In the genomic region with DNA sequence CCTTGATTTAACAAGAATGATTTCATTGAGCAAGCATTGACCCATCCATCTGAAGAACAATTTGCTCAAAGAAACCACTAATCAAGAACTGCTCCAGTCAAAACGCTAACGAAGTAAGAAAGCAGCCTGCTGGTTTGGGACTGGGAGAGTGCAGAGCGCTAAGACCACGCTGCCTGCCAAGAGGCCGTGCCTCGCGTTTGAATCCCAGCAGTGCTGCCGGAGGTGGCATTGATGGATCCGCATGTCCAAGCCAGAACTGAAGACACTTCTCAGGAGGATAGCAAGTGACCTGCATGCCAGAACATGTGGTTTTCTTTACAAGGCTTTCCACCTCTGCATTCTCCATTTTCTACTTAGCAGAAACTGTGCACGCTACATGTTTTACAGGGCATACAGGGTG, we compare ENCODE assay signal across 16 cellular contexts.
DNase-seq lines count a peak whose midpoint lies in the region; ATAC-seq and TF ChIP-seq lines count a peak whose summit lies in the region.
"Had no signal": no experiment of that assay in that cellular context is flagged by ENCODE, and none has a peak within 500 bp of the region (broad histone marks: within the 10 kb centered on the region; RNA-seq: fewer than 3 reads in every experiment).

No MANE protein-coding gene starts in this region.

- 70% methylated on average over 10 of the region's 10 CpGs for whole genome bisulfite sequencing in hepatocyte (ENCODE audit: low lambda C conversion rate, missing lambda C conversion rate)

- H3K27ac Mint-ChIP-seq in GM23338, result no peak overlapping the region
- H3K27ac Mint-ChIP-seq in type B pancreatic cell, result no peak overlapping the region
- H3K27ac Mint-ChIP-seq: CD14-positive monocyte; CD4-positive, alpha-beta memory T cell had no signal

- H4K20me1 ChIP-seq in GM23338 (replicated peaks; ENCODE audit: insufficient read depth) (no peaks in the 10 kb centered on the region), hepatocyte (ENCODE audit: insufficient read depth, poor library complexity, severe bottlenecking) (no peaks in the 10 kb centered on the region)
- H4K20me1 ChIP-seq: BLaER1 had no signal

- H2AFZ ChIP-seq in GM23338 (0 out of 2 replicates have a peak overlapping the region, but pooled peaks have one; percentile 18), hepatocyte (no peak overlapping the region)

- H3K4me2 ChIP-seq in GM23338 (no peak overlapping the region), hepatocyte (no peak overlapping the region)
- H3K4me2 ChIP-seq: BLaER1 had no signal

- H3K4me3 Mint-ChIP-seq in GM23338 (no peak overlapping the region), type B pancreatic cell (no peak overlapping the region)
- H3K4me3 Mint-ChIP-seq: CD14-positive monocyte; CD4-positive, alpha-beta memory T cell; H9 had no signal

- H3K36me3 Mint-ChIP-seq in GM23338 (ENCODE audit: low read depth) (no peaks in the 10 kb centered on the region; the same call in 2 of the 3 replicates), type B pancreatic cell (no peaks in the 10 kb centered on the region)
- H3K36me3 Mint-ChIP-seq: CD14-positive monocyte; CD4-positive, alpha-beta memory T cell had no signal

- no peaks in the 10 kb centered on the region for H3K27me3 ChIP-seq in GM23338 (ENCODE audit: insufficient read depth)
- H3K27me3 ChIP-seq in hepatocyte, result peaks cover 14% of the 10 kb centered on the region
- H3K27me3 ChIP-seq: BLaER1 had no signal

- H3K9me2 ChIP-seq in GM23338 (ENCODE audit: insufficient read depth) (no peaks in the 10 kb centered on the region), hepatocyte (replicated peaks; ENCODE audit: insufficient read depth) (no peaks in the 10 kb centered on the region)

- DNase-seq in left cardiac atrium (no peak), cardiac septum (ENCODE audit: low spot score) (no peak), GM23338 (ENCODE audit: low spot score) (no peak), hepatocyte (ENCODE audit: low spot score) (no peak), posterior vena cava (ENCODE audit: low spot score) (peak; percentile 45), UCSD-AML1 (lab: John Stamatoyannopoulos, UW; ENCODE audit: unreplicated experiment) (no peak), type B pancreatic cell (ENCODE audit: extremely low spot score, unreplicated experiment) (no peak), amygdala (lab: John Stamatoyannopoulos, UW) (no peak)
- DNase-seq: 8988T; CD4-positive, alpha-beta memory T cell; DMS153; DMS79 treated with DMSO at 0.1 percent for 48 hours; H9 had no signal

- peak; percentile 15 to 38 for ATAC-seq in left cardiac atrium
- no peak for ATAC-seq in GM23338
- ATAC-seq: GM12878 had no signal

- peaks cover 6% of the 10 kb centered on the region for H3K27me3 Mint-ChIP-seq in GM23338 (ENCODE audit: insufficient read depth, low read depth, poor library complexity)
- peaks cover 15% of the 10 kb centered on the region for H3K27me3 Mint-ChIP-seq in type B pancreatic cell

- intact Hi-C loops in left cardiac atrium (cut with DNase I), result no loop called here
- intact Hi-C loops in cardiac septum (cut with DNase I), result no loop called here
- intact Hi-C loops in posterior vena cava (cut with DNase I), result no loop called here

- no peaks in the 10 kb centered on the region for H3K9me3 ChIP-seq in hepatocyte (ENCODE audit: low read depth)

- H3K4me1 ChIP-seq in GM23338 (ENCODE audit: insufficient read depth), result no peaks in the 10 kb centered on the region
- H3K4me1 ChIP-seq in hepatocyte (ENCODE audit: insufficient read depth), result peaks cover 5% of the 10 kb centered on the region
- H3K4me1 ChIP-seq: BLaER1 had no signal

- H3K27ac ChIP-seq in GM23338 (ENCODE audit: low read depth) (no peak overlapping the region), hepatocyte (peak overlapping the region; percentile 28)
- H3K27ac ChIP-seq: BLaER1 had no signal

- TF ChIP-seq CTCF in GM23338 (conservative IDR thresholded peaks at IDR 0.05; ENCODE audit: low read depth in 2 of 2) (no peak), hepatocyte (IDR thresholded peaks at IDR 0.05; ENCODE audit: poor library complexity) (no peak), type B pancreatic cell (conservative IDR thresholded peaks at IDR 0.05) (no peak)

- no peaks in the 10 kb centered on the region for H3F3A ChIP-seq in GM23338 (replicated peaks; ENCODE audit: low read depth)

- H3K36me3 ChIP-seq in GM23338 (ENCODE audit: insufficient read depth) (no peaks in the 10 kb centered on the region), hepatocyte (replicated peaks; ENCODE audit: insufficient read depth, low read depth) (no peaks in the 10 kb centered on the region)
- H3K36me3 ChIP-seq: BLaER1 had no signal

- H3K4me3 ChIP-seq in GM23338 (no peak overlapping the region), hepatocyte (no peak overlapping the region)
- H3K4me3 ChIP-seq: BLaER1, GM12878 had no signal

- H3K9me3 Mint-ChIP-seq in GM23338 (no peaks in the 10 kb centered on the region; the same call in 2 of the 3 replicates), type B pancreatic cell (peaks cover 4% of the 10 kb centered on the region)

- H3K79me2 ChIP-seq in GM23338 (replicated peaks; ENCODE audit: insufficient read depth), result no peaks in the 10 kb centered on the region
- H3K79me2 ChIP-seq in hepatocyte, result no peaks in the 10 kb centered on the region

- no peaks in the 10 kb centered on the region for H3K4me1 Mint-ChIP-seq in GM23338
- peaks cover 15% of the 10 kb centered on the region for H3K4me1 Mint-ChIP-seq in type B pancreatic cell (ENCODE audit: unreplicated experiment)
- H3K4me1 Mint-ChIP-seq: CD14-positive monocyte; CD4-positive, alpha-beta memory T cell; H9 had no signal

TF ChIP-seq in GM23338, 12 proteins besides CTCF, POLR2A, EP300 and RAD21:
- TF ChIP-seq, protein P1, sequence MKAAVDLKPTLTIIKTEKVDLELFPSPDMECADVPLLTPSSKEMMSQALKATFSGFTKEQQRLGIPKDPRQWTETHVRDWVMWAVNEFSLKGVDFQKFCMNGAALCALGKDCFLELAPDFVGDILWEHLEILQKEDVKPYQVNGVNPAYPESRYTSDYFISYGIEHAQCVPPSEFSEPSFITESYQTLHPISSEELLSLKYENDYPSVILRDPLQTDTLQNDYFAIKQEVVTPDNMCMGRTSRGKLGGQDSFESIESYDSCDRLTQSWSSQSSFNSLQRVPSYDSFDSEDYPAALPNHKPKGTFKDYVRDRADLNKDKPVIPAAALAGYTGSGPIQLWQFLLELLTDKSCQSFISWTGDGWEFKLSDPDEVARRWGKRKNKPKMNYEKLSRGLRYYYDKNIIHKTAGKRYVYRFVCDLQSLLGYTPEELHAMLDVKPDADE (IDR thresholded peaks at IDR 0.05), result no peak
- TF ChIP-seq ZNF331 (CRISPR knock-in tag; IDR thresholded peaks at IDR 0.05; ENCODE audit: low read depth) (no peak), CREB1 (CRISPR knock-in tag; IDR thresholded peaks at IDR 0.05; ENCODE audit: low read depth) (no peak), ZNF114 (CRISPR knock-in tag; IDR thresholded peaks at IDR 0.05) (no peak), STAT1 (IDR thresholded peaks at IDR 0.05; ENCODE audit: unreplicated experiment) (no peak)
